In the genomic region with DNA sequence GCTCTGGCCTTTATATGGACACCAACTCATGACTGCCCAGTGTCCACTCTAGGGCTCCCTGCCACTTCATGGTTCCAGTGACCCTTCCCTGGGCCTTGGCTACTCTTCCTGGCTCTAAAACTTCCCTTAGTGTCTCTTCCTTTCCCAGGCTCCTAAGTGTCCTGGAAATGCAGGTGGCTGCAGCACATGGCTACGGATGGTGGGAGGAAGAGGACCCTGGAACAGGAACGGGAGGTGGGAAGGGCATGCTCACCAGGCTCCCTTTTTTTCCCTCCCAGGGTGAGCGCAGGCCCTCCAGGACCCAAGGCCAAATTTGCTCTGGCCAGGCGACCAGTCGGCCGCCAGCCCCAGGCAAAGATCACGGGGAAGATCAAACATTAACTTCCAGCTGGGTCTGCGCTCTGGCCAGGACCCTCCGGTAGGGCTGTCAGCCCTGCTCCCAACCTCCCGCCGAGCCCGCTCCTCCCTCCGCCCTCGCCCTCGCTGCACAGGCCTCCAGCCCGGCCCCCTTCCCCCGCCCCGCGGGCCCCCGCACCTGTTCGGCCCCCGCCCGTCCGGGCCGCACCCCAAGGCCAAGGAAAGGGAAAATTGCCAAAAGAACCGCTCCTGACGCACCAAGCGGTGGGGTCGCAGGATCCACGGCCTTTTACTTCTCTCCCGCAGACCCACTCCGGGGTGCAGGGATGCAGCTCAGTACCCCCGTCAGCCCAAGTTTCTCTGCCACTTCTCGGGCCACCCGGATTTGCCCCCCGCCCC, we compare ENCODE assay signal across 7 cellular contexts. TPM values are rescaled to one million over a fixed set of nuclear protein-coding genes. Genes with fewer than 3 reads are reported as not detected.
A peak's percentile ranks its signal among the peaks of the same experiment; 100 is the strongest.
DNase-seq lines count a peak whose midpoint lies in the region; ATAC-seq and TF ChIP-seq lines count a peak whose summit lies in the region.

No MANE protein-coding gene starts in this region.

- peak overlapping the region; percentile 59 to 79 (median 74) for H3K27ac ChIP-seq in right lobe of liver

- H3K4me3 ChIP-seq in astrocyte of the cerebellum (ENCODE audit: low read depth, low read length) (peak overlapping the region; percentile 33), right lobe of liver (peak overlapping the region; percentile 70 to 87 (median 80))

- no peaks in the 10 kb centered on the region for H3K9me3 Mint-ChIP-seq in stimulated activated naive CD8-positive, alpha-beta T cell treated with anti-CD3 and anti-CD28 coated beads, Interleukin-15, amount 100 ng/mL, for 72 hours

- no peaks in the 10 kb centered on the region for H3K9me3 ChIP-seq in right lobe of liver

- peak; percentile 69 to 87 (median 78) for ATAC-seq in right lobe of liver
- ATAC-seq in stimulated activated naive CD8-positive, alpha-beta T cell treated with anti-CD3 and anti-CD28 coated beads, Interleukin-15, amount 100 ng/mL, for 72 hours: peak; percentile 17

- WGBS in right lobe of liver (ENCODE audit: insufficient coverage, low coverage, low lambda C conversion rate, missing lambda C conversion rate): 7% methylated on average over 25 of the region's 36 CpGs

- peaks cover 19% of the 10 kb centered on the region for H3K27me3 Mint-ChIP-seq in stimulated activated naive CD8-positive, alpha-beta T cell treated with anti-CD3 and anti-CD28 coated beads, Interleukin-15, amount 100 ng/mL, for 72 hours

- peaks cover 38% of the 10 kb centered on the region for H3K4me1 Mint-ChIP-seq in stimulated activated naive CD8-positive, alpha-beta T cell treated with anti-CD3 and anti-CD28 coated beads, Interleukin-15, amount 100 ng/mL, for 72 hours

- TF ChIP-seq POLR2A in right lobe of liver (IDR thresholded peaks at IDR 0.05): peak; percentile 68

- H3K4me1 ChIP-seq in right lobe of liver: peaks cover 0 to 40% (median 21%) of the 10 kb centered on the region in 4 donors

- H3K36me3 ChIP-seq in right lobe of liver: no peaks in the 10 kb centered on the region

- intact Hi-C loops in right lobe of liver (cut with DNase I): loop anchor here in 1 of 2 donors (10.0 kb wide), 1 partner anchor 61 kb away; the partner anchor contains the start of gene ASAP3

- H3K4me3 Mint-ChIP-seq in stimulated activated naive CD8-positive, alpha-beta T cell treated with anti-CD3 and anti-CD28 coated beads, Interleukin-15, amount 100 ng/mL, for 72 hours: peak overlapping the region; percentile 82 to 97

- TF ChIP-seq CTCF in astrocyte of the cerebellum (IDR thresholded peaks at IDR 0.05; ENCODE audit: low read depth, low read length, missing control alignments): no peak
- TF ChIP-seq CTCF in right lobe of liver (IDR thresholded peaks at IDR 0.05): no peak

- peak overlapping the region; percentile 83 to 95 for H3K27ac Mint-ChIP-seq in stimulated activated naive CD8-positive, alpha-beta T cell treated with anti-CD3 and anti-CD28 coated beads, Interleukin-15, amount 100 ng/mL, for 72 hours

- in situ Hi-C loops in astrocyte of the cerebellum (cut with HindIII; ENCODE audit: low sequenced_read_pairs): loop anchor here (5.0 kb wide), 1 partner anchor 74 kb away; no protein-coding TSS in a partner anchor

- H3K27me3 ChIP-seq in right lobe of liver: no peaks in the 10 kb centered on the region

- DNase-seq in NCI-H1105 (lab: John Stamatoyannopoulos, UW): peak; percentile 37
- DNase-seq in astrocyte of the cerebellum (ENCODE audit: low read depth): no peak
- peak; percentile 85 to 96 (median 95) for DNase-seq in right lobe of liver
- peak in 1 of 2 donors; percentile 24 for DNase-seq in stimulated activated naive CD8-positive, alpha-beta T cell treated with anti-CD3 and anti-CD28 coated beads, Interleukin-15, amount 100 ng/mL, for 72 hours
- no peak for DNase-seq in kidney tubule cell (ENCODE audit: low spot score)
- DNase-seq in SIG-M5 (lab: John Stamatoyannopoulos, UW): no peak
- DNase-seq in SKM-1 (lab: John Stamatoyannopoulos, UW; ENCODE audit: unreplicated experiment): no peak

RNA-seq across cellular contexts. Expression of gene TCEA3, which starts 1.0 kb away (rescaled TPM):
- 10 to 100 TPM; 53.3 to 94.0 (median 63.2) TPM for total RNA-seq in right lobe of liver

RNA-seq across cellular contexts. Expression of gene ZNF436, which starts 54.0 kb away (rescaled TPM):
- total RNA-seq in right lobe of liver: 1 to 10 TPM; 2.8 to 4.5 (median 3.4) TPM

Comparison
In these comparisons a context has a peak if more than half of its experiments do, and no peak if none do; other contexts are left out.
1. DNase-seq: peak in NCI-H1105 (single experiment) and right lobe of liver (3 of 3); none in astrocyte of the cerebellum (single experiment), kidney tubule cell (single experiment), SIG-M5 (single experiment) and SKM-1 (single experiment).